9 cellular contexts compared by ENCODE assay signal in genomic region chr6:127069659-127070279, GRCh38. TPM values are rescaled to one million over a fixed set of nuclear protein-coding genes. Genes with fewer than 3 reads are reported as not detected.
A peak's percentile ranks its signal among the peaks of the same experiment; 100 is the strongest.
DNase-seq lines count a peak whose midpoint lies in the region; ATAC-seq, FAIRE-seq and TF ChIP-seq lines count a peak whose summit lies in the region.
"Had no signal": no experiment of that assay in that cellular context is flagged by ENCODE, and none has a peak within 500 bp of the region (broad histone marks: within the 10 kb centered on the region; RNA-seq: fewer than 3 reads in every experiment).

No MANE protein-coding gene starts in this region.

- peak; percentile 16 for DNase-seq in GM03348 (ENCODE audit: low spot score)
- peak; percentile 3 to 55 for DNase-seq in dermis microvascular lymphatic vessel endothelial cell (ENCODE audit: low read depth in 2 of 2)
- no peak for DNase-seq in pancreas
- DNase-seq in NOMO-1 (lab: John Stamatoyannopoulos, UW; ENCODE audit: unreplicated experiment in 2 of 2) = no peak
- DNase-seq in ovary = no peak
- DNase-seq in COLO668 (lab: John Stamatoyannopoulos, UW; ENCODE audit: unreplicated experiment) = no peak

- ATAC-seq in GM21526 (IDR thresholded peaks at IDR 0.05; ENCODE audit: low FRiP score, unreplicated experiment) = peak; percentile 87
- ATAC-seq in pancreas = peak in 3 of 4 donors; percentile 55 to 63 (median 56)

- intact Hi-C loops in pancreas (cut with DNase I) (no loop called here), ovary (cut with DNase I) (no loop called here)

- H3K27me3 ChIP-seq in Loucy (ENCODE audit: insufficient read depth, low read length, poor library complexity, severe bottlenecking) (no peaks in the 10 kb centered on the region), pancreas (no peaks in the 10 kb centered on the region), ovary (no peaks in the 10 kb centered on the region)

- H3K27ac ChIP-seq in pancreas (no peak overlapping the region), ovary (no peak overlapping the region)

- H3K9me3 ChIP-seq in Loucy (ENCODE audit: insufficient read depth, low read depth, low read length) (no peaks in the 10 kb centered on the region), pancreas (no peaks in the 10 kb centered on the region), ovary (no peaks in the 10 kb centered on the region)

- H4K20me1 ChIP-seq in Loucy (ENCODE audit: insufficient read depth, low read length, poor library complexity, severe bottlenecking) = no peaks in the 10 kb centered on the region

- H3F3A ChIP-seq in Loucy (ENCODE audit: low read depth) = no peaks in the 10 kb centered on the region

- no peak overlapping the region for H3K9ac ChIP-seq in Loucy (ENCODE audit: low read depth, low read length, poor library complexity, severe bottlenecking)

- H3K36me3 ChIP-seq in Loucy (ENCODE audit: insufficient read depth, low read length) = no peaks in the 10 kb centered on the region
- no peaks in the 10 kb centered on the region for H3K36me3 ChIP-seq in pancreas
- H3K36me3 ChIP-seq in ovary = no peaks in the 10 kb centered on the region

- H3K4me2 ChIP-seq in Loucy (ENCODE audit: low read depth, low read length, poor library complexity, severe bottlenecking) = no peak overlapping the region

- H3K79me2 ChIP-seq in Loucy (ENCODE audit: insufficient read depth, low read length) = no peaks in the 10 kb centered on the region

- H3K4me1 ChIP-seq in Loucy (ENCODE audit: insufficient read depth, low read length, poor library complexity, severe bottlenecking) (no peaks in the 10 kb centered on the region), pancreas (no peaks in the 10 kb centered on the region), ovary (ENCODE audit: insufficient read depth) (no peaks in the 10 kb centered on the region)

- H2AFZ ChIP-seq in Loucy (ENCODE audit: low read length) = no peak overlapping the region

- TF ChIP-seq EP300 in ovary (IDR thresholded peaks at IDR 0.05) = no peak

- no peak for TF ChIP-seq POLR2A in ovary (IDR thresholded peaks at IDR 0.05)

- no peak for FAIRE-seq in pancreas (lab: Jason Lieb, UNC)

- TF ChIP-seq CTCF in Loucy (conservative IDR thresholded peaks at IDR 0.05; ENCODE audit: low read length) (peak; percentile 84), pancreas (IDR thresholded peaks at IDR 0.05) (peak in 3 of 4 donors; percentile 8 to 37 (median 24)), ovary (IDR thresholded peaks at IDR 0.05) (no peak)

- H3K9me2 ChIP-seq in Loucy (replicated peaks; ENCODE audit: low read depth, low read length) = no peaks in the 10 kb centered on the region

- H3K4me3 ChIP-seq in Loucy (ENCODE audit: low read length, poor library complexity, severe bottlenecking) (no peak overlapping the region), pancreas (no peak overlapping the region), ovary (no peak overlapping the region)

- 45 to 48% methylated on average over 3 of the region's 3 CpGs for WGBS in pancreas, 2 donors
- 57 to 63% (median 61%) methylated on average over 3 of the region's 3 CpGs for WGBS in ovary, 3 donors

RNA-seq across cellular contexts. Expression of gene RSPO3, which starts 48.7 kb away (rescaled TPM):
- not detected in 2 replicates for total RNA-seq in dermis microvascular lymphatic vessel endothelial cell
- total RNA-seq in pancreas = 1 to 10 TPM in 2 of 6 donors, under 1 TPM in 4; 0.14 to 2.2 (median 0.81) TPM
- polyA plus RNA-seq in pancreas = 1 to 10 TPM in 1 of 2 donors, under 1 TPM in 1; 0.92 to 2.3 TPM
- 1 to 10 TPM in 3 of 7 donors, under 1 TPM in 3, not detected in 1; 0.12 to 9.0 (median 1.6) TPM for total RNA-seq in ovary
- 10 to 100 TPM in 1 of 2 donors, under 1 TPM in 1; 0.40 to 35.9 TPM for polyA plus RNA-seq in ovary
- total RNA-seq: T-helper 2 cell treated with Interferon-gamma antibody and Interleukin-4, amounts not matched to agents 100 ng/mL and 5 ng/mL, for 36 hours had no signal

Comparison
In these comparisons a context has a peak if more than half of its experiments do, and no peak if none do; other contexts are left out.
1. DNase-seq: peak in GM03348 (single experiment) and dermis microvascular lymphatic vessel endothelial cell (2 of 2); none in pancreas (0 of 6), NOMO-1 (0 of 2), ovary (0 of 5) and COLO668 (single experiment).
2. CTCF ChIP-seq: peak in Loucy (single experiment) and pancreas (3 of 4); none in ovary (0 of 3).